8 cellular contexts compared by ENCODE assay signal in genomic region chr6:25601797-25602679, GRCh38. TPM values are rescaled to one million over a fixed set of nuclear protein-coding genes. Genes with fewer than 3 reads are reported as not detected.
DNase-seq lines count a peak whose midpoint lies in the region; ATAC-seq and TF ChIP-seq lines count a peak whose summit lies in the region.

No MANE protein-coding gene starts in this region.

- no peaks in the 10 kb centered on the region for H3K27me3 ChIP-seq in breast epithelium
- H3K27me3 ChIP-seq in lung (ENCODE audit: control insufficient read depth, insufficient read depth): no peaks in the 10 kb centered on the region
- no peaks in the 10 kb centered on the region for H3K27me3 ChIP-seq in effector memory CD4-positive, alpha-beta T cell (replicated peaks; ENCODE audit: control insufficient read depth, insufficient read depth, low read length, poor library complexity, severe bottlenecking)

- 29 to 39% methylated on average over 4 of the region's 4 CpGs for WGBS in lung, 2 donors

- H3K36me3 ChIP-seq in breast epithelium: no peaks in the 10 kb centered on the region
- H3K36me3 ChIP-seq in lung (ENCODE audit: control insufficient read depth in 2 of 2, insufficient read depth in 2 of 2, low read length in 2 of 2): peaks cover 2 to 7% of the 10 kb centered on the region in 2 donors
- no peaks in the 10 kb centered on the region for H3K36me3 ChIP-seq in effector memory CD4-positive, alpha-beta T cell (ENCODE audit: control insufficient read depth, insufficient read depth, low read length)

- H3K27ac ChIP-seq in breast epithelium: no peak overlapping the region
- no peak overlapping the region for H3K27ac ChIP-seq in lung (ENCODE audit: low read depth in 1 of 2, low read length in 1 of 2)
- H3K27ac ChIP-seq in effector memory CD4-positive, alpha-beta T cell (ENCODE audit: insufficient read depth, low read length, poor library complexity, severe bottlenecking): no peak overlapping the region

- no peak overlapping the region for H3K4me3 ChIP-seq in breast epithelium
- no peak overlapping the region for H3K4me3 ChIP-seq in lung
- no peak overlapping the region for H3K4me3 ChIP-seq in effector memory CD4-positive, alpha-beta T cell (ENCODE audit: insufficient read depth, low read depth, low read length, poor library complexity, severe bottlenecking)

- no peak for TF ChIP-seq POLR2A in breast epithelium (IDR thresholded peaks at IDR 0.05)

- DNase-seq in AG08395 (ENCODE audit: low spot score) (peak; percentile 46), GM20000 (ENCODE audit: low spot score) (peak; percentile 24), NCI-H524 treated with DMSO at 0.1 percent for 48 hours (lab: John Stamatoyannopoulos, UW) (peak; percentile 9), breast epithelium (ENCODE audit: low spot score in 2 of 2) (no peak), lung (ENCODE audit: low spot score) (no peak)
- no peak for DNase-seq in effector memory CD4-positive, alpha-beta T cell

- no peaks in the 10 kb centered on the region for H3K9me3 ChIP-seq in breast epithelium
- no peaks in the 10 kb centered on the region for H3K9me3 ChIP-seq in lung (ENCODE audit: control insufficient read depth in 2 of 2, insufficient read depth in 1 of 2, low read length in 1 of 2)
- no peaks in the 10 kb centered on the region for H3K9me3 ChIP-seq in effector memory CD4-positive, alpha-beta T cell (ENCODE audit: control insufficient read depth, low read length)

- TF ChIP-seq CTCF in GM20000 (IDR thresholded peaks at IDR 0.05; ENCODE audit: extremely low read depth, missing control alignments) (no peak), breast epithelium (IDR thresholded peaks at IDR 0.05) (peak in 2 of 3 donors; percentile 62 to 69), lung (IDR thresholded peaks at IDR 0.05; ENCODE audit: control extremely low read depth, extremely low read depth) (peak; percentile 27)

- H3K4me1 ChIP-seq in breast epithelium: no peaks in the 10 kb centered on the region
- H3K4me1 ChIP-seq in lung (ENCODE audit: control insufficient read depth in 2 of 2, insufficient read depth in 2 of 2, low read length in 2 of 2): no peaks in the 10 kb centered on the region
- no peaks in the 10 kb centered on the region for H3K4me1 ChIP-seq in effector memory CD4-positive, alpha-beta T cell (ENCODE audit: control insufficient read depth, insufficient read depth, low read length, poor library complexity, severe bottlenecking)

- ATAC-seq in lung (ENCODE audit: insufficient read depth, low FRiP score): no peak
- ATAC-seq in HG02938 (IDR thresholded peaks at IDR 0.05; ENCODE audit: unreplicated experiment): no peak
- no peak for ATAC-seq in GM18907 (IDR thresholded peaks at IDR 0.05; ENCODE audit: unreplicated experiment)

- intact Hi-C loops in breast epithelium (cut with DNase I; ENCODE audit: low total_unique reads): no loop called here

RNA-seq across cellular contexts. Expression of gene SCGN, which starts 50.0 kb away (rescaled TPM):
- total RNA-seq in breast epithelium: under 1 TPM in 2 of 3 donors, not detected in 1; 0.59 to 0.80 TPM
- 1 to 10 TPM in 1 of 2 donors, under 1 TPM in 1; 0.15 to 2.7 TPM for total RNA-seq in lung
- polyA plus RNA-seq in lung: under 1 TPM; 0.07 to 0.10 TPM

Comparison
In these comparisons a context has a peak if more than half of its experiments do, and no peak if none do; other contexts are left out.
1. DNase-seq: peak in AG08395 (single experiment), GM20000 (single experiment) and NCI-H524 treated with DMSO at 0.1 percent for 48 hours (single experiment); none in breast epithelium (0 of 2), lung (single experiment) and effector memory CD4-positive, alpha-beta T cell (0 of 3).